In genomic region chr6:236519-236918, GRCh38 we compare ENCODE assay signal across 9 cellular contexts.
DNase-seq lines count a peak whose midpoint lies in the region; ATAC-seq and TF ChIP-seq lines count a peak whose summit lies in the region.
"Had no signal": no experiment of that assay in that cellular context is flagged by ENCODE, and none has a peak within 500 bp of the region (broad histone marks: within the 10 kb centered on the region; RNA-seq: fewer than 3 reads in every experiment).

No MANE protein-coding gene starts in this region.

- no peaks in the 10 kb centered on the region for H3K36me3 ChIP-seq in BLaER1 treated with 17β-estradiol and CSF1 and Interleukin-3, amounts not matched to agents 10 nM and 100 nM
- H3K36me3 ChIP-seq in KMS-11 (ENCODE audit: insufficient read depth), result no peaks in the 10 kb centered on the region

- no peak for ATAC-seq in GM19328 (IDR thresholded peaks at IDR 0.05; ENCODE audit: unreplicated experiment)
- no peak for ATAC-seq in GM19397 (IDR thresholded peaks at IDR 0.05; ENCODE audit: unreplicated experiment)

- H3K79me2 ChIP-seq in KMS-11 (ENCODE audit: insufficient read depth, low read depth), result no peaks in the 10 kb centered on the region

- H4K20me1 ChIP-seq in BLaER1 treated with 17β-estradiol and CSF1 and Interleukin-3, amounts not matched to agents 10 nM and 100 nM, result no peaks in the 10 kb centered on the region
- no peaks in the 10 kb centered on the region for H4K20me1 ChIP-seq in KMS-11 (ENCODE audit: insufficient read depth)

- no peaks in the 10 kb centered on the region for H3K9me3 Mint-ChIP-seq in nephron

- peaks cover 16% of the 10 kb centered on the region for H3K4me1 Mint-ChIP-seq in nephron

- H3K4me1 ChIP-seq in BLaER1 treated with 17β-estradiol and CSF1 and Interleukin-3, amounts not matched to agents 10 nM and 100 nM, result peaks cover 27 to 38% (median 31%) of the 10 kb centered on the region in 10 experiments
- peaks cover 28% of the 10 kb centered on the region for H3K4me1 ChIP-seq in KMS-11 (ENCODE audit: low read depth, poor library complexity, severe bottlenecking)

- H3K4me3 ChIP-seq in BLaER1 treated with 17β-estradiol and CSF1 and Interleukin-3, amounts not matched to agents 10 nM and 100 nM, result peak overlapping the region in 8 of 10 experiments; percentile 37 to 54 (median 46); a peak in 9 of 20 replicates
- no peak overlapping the region for H3K4me3 ChIP-seq in KMS-11 (IDR thresholded peaks at IDR 0.05; ENCODE audit: insufficient read depth, low read depth, low read length)

- no peaks in the 10 kb centered on the region for H3K27me3 ChIP-seq in BLaER1 treated with 17β-estradiol and CSF1 and Interleukin-3, amounts not matched to agents 10 nM and 100 nM
- H3K27me3 ChIP-seq in KMS-11 (ENCODE audit: insufficient read depth, low read depth), result no peaks in the 10 kb centered on the region

- H3K9me3 ChIP-seq in BLaER1 treated with 17β-estradiol and CSF1 and Interleukin-3, amounts not matched to agents 10 nM and 100 nM (replicated peaks in 1 of 11), result no peaks in the 10 kb centered on the region

- peak overlapping the region in 10 of 11 experiments; percentile 22 to 90 (median 81); a peak in 18 of 22 replicates for H3K27ac ChIP-seq in BLaER1 treated with 17β-estradiol and CSF1 and Interleukin-3, amounts not matched to agents 10 nM and 100 nM
- H3K27ac ChIP-seq in KMS-11 (peak overlapping the region; percentile 44; the same call in 1 of the 2 replicates), caudate nucleus (ENCODE audit: low read depth, low read length) (peak overlapping the region; percentile 32)

- no peak for DNase-seq in caudate nucleus (lab: John Stamatoyannopoulos, UW)
- no peak for DNase-seq in NCI-H1694 treated with DMSO at 0.1 percent for 48 hours (lab: John Stamatoyannopoulos, UW)
- DNase-seq in GM10266 (ENCODE audit: extremely low spot score), result no peak
- DNase-seq: NCI-H2171 had no signal

- H3K36me3 Mint-ChIP-seq in nephron (ENCODE audit: low read depth), result no peaks in the 10 kb centered on the region

- peak overlapping the region in 2 of 3 experiments; percentile 36 to 48 for H3K4me3 Mint-ChIP-seq in nephron

- peak overlapping the region in 9 of 11 experiments; percentile 7 to 81 (median 70); a peak in 17 of 22 replicates for H3K9ac ChIP-seq in BLaER1 treated with 17β-estradiol and CSF1 and Interleukin-3, amounts not matched to agents 10 nM and 100 nM
- H3K9ac ChIP-seq in KMS-11, result no peak overlapping the region; the same call in 1 of the 2 replicates

- H3K27me3 Mint-ChIP-seq in nephron (ENCODE audit: low read depth), result no peaks in the 10 kb centered on the region

- TF ChIP-seq CTCF in KMS-11 (conservative IDR thresholded peaks at IDR 0.05; ENCODE audit: low read depth, low read length), result no peak
- TF ChIP-seq CTCF in nephron (IDR thresholded peaks at IDR 0.05; ENCODE audit: unreplicated experiment in 3 of 3), result no peak
- no peak for TF ChIP-seq CTCF in GM10266 (IDR thresholded peaks at IDR 0.05; ENCODE audit: control insufficient read depth, insufficient read depth, low read depth, missing control alignments)

- H2AFZ ChIP-seq in KMS-11 (ENCODE audit: low read depth), result peak overlapping the region; percentile 73; the same call in 1 of the 2 replicates

- peak overlapping the region; percentile 71 to 88 (median 81) for H3K4me2 ChIP-seq in BLaER1 treated with 17β-estradiol and CSF1 and Interleukin-3, amounts not matched to agents 10 nM and 100 nM
- H3K4me2 ChIP-seq in KMS-11, result peak overlapping the region; percentile 79; the same call in 1 of the 2 replicates

- H3K27ac Mint-ChIP-seq in nephron, result peak overlapping the region in 2 of 3 experiments; percentile 58 to 88
